ENCODE assay signal across 1 cellular context in the genomic region with DNA sequence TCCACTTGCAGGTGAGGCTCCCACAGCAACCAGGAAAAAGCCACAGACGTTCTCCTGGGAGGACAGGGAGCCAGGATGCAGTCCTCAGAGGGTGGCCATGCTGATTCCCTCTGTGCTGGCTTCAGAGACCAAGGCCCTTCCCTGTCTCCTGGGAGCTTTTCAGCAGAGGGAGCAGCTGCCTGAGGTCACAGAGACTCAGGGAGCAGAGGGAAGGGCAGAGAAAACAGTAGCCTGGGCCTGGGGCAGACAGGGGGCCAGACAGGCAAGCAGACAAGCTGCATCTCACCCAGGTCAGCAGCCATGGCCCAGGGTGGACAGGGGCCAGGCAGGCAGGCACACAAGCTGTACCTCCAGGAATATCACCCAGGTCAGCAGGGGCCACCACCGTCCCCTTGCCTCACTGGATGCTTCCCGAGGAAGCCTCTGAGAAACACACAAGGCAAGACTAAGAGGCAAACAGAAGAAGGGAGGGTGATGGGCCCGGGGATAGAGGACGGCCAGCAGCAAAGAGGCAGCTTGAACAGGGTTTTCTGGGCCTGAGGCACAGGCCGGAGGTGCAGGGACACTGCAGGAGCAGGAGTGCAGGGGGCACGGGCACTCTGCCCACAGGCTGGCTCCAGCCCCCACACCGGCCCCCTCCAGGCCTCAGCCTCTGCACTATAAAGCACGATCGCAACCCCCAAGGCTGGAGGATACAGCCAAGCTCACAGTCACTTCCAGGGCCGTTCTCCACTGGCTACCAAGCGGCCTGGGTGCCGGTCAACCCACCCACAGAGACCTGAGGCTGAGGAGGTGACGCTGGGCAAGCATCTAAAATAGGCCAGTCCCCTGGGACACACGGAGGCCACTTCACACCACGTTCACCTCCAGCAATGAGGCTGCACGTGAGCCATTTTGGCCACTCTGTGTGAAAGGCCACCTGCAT.
TF ChIP-seq lines count a peak whose summit lies in the region.

No MANE protein-coding gene starts in this region.

TF ChIP-seq in HEK293T, 16 proteins besides CTCF, POLR2A, EP300 and RAD21 (continued from another document):
- no peak for TF ChIP-seq NFRKB (IDR thresholded peaks at IDR 0.05)
- TF ChIP-seq, protein P1, sequence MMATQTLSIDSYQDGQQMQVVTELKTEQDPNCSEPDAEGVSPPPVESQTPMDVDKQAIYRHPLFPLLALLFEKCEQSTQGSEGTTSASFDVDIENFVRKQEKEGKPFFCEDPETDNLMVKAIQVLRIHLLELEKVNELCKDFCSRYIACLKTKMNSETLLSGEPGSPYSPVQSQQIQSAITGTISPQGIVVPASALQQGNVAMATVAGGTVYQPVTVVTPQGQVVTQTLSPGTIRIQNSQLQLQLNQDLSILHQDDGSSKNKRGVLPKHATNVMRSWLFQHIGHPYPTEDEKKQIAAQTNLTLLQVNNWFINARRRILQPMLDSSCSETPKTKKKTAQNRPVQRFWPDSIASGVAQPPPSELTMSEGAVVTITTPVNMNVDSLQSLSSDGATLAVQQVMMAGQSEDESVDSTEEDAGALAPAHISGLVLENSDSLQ (IDR thresholded peaks at IDR 0.05): no peak
